Comparison of ENCODE assay signal across 34 cellular contexts in the genomic region with DNA sequence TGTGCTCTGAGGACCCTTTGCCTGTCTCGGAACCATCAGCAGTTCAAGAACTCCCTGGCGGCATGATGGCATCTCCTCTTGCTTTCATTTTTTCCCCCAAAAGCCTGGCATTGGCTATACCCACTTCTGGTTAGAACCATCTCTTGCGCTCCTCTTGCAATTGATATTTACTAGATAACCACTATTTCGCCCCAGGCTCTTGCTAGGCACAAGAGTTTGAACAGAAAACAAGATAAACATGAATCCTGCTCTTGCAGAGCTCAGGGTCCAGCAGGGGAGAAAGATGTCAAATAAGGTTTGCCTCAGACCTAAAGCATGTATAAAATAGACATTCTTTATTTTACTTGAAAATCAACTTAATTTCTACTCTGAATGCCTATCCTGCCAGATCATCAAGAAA. TPM values are rescaled to one million over a fixed set of nuclear protein-coding genes. Genes with fewer than 3 reads are reported as not detected.
"Had no signal": no experiment of that assay in that cellular context is flagged by ENCODE, and none has a peak within 500 bp of the region (broad histone marks: within the 10 kb centered on the region; RNA-seq: fewer than 3 reads in every experiment).

No MANE protein-coding gene starts in this region.

- H3K9me3 ChIP-seq: adrenal gland, body of pancreas, esophagus muscularis mucosa, gastrocnemius medialis had no signal

- H3K4me1 ChIP-seq: body of pancreas, foreskin keratinocyte had no signal

- DNase-seq: activated B cell treated with CpG ODN at 0.5 μM for 24 hours; activated CD4-positive, alpha-beta T cell treated with anti-CD3 and anti-CD28 coated beads for 48 hours; activated CD4-positive, alpha-beta T cell treated with anti-CD3 and anti-CD28 coated beads, Interleukin-2, amount 50 U/mL, for 1 hour; activated CD4-positive, alpha-beta T cell treated with anti-CD3 and anti-CD28 coated beads, Interleukin-2, amount 50 U/mL, for 48 hours; activated CD8-positive, alpha-beta memory T cell treated with anti-CD3 and anti-CD28 coated beads for 24 hours; activated CD8-positive, alpha-beta T cell treated with anti-CD3 and anti-CD28 coated beads for 36 hours; activated effector memory CD4-positive, alpha-beta T cell treated with anti-CD3 and anti-CD28 coated beads, Interleukin-2, amount 50 U/mL, for 16 hours; activated naive CD4-positive, alpha-beta T cell treated with anti-CD3 and anti-CD28 coated beads for 36 hours; activated naive CD8-positive, alpha-beta T cell treated with anti-CD3 and anti-CD28 coated beads for 36 hours; activated naive CD8-positive, alpha-beta T cell treated with anti-CD3 and anti-CD28 coated beads, Interleukin-2, amount 50 U/mL, for 24 hours; activated T-cell treated with anti-CD3 and anti-CD28 coated beads, Interleukin-2, amount 50 U/mL, for 1 hour; activated T-cell treated with anti-CD3 and anti-CD28 coated beads, Interleukin-2, amount 50 U/mL, for 48 hours; adrenal gland; amygdala; aorta; body of pancreas; central memory CD4-positive, alpha-beta T cell; cerebellar nuclear complex; dermis blood vessel endothelial cell; effector CD4-positive, alpha-beta T cell; effector memory CD8-positive, alpha-beta T cell; erythroblast; foreskin keratinocyte; gastrocnemius medialis; glutamatergic neuron; T-helper 1 cell; T-helper 17 cell; T1000; WERI-Rb-1 had no signal

- H3K27ac ChIP-seq: body of pancreas, esophagus muscularis mucosa, foreskin keratinocyte, gastrocnemius medialis, WERI-Rb-1 had no signal

- ATAC-seq: activated CD4-positive, CD25-positive, alpha-beta regulatory T cell treated with anti-CD3 and anti-CD28 coated beads, Interleukin-2, amount 50 U/mL, for 24 hours; activated CD8-positive, alpha-beta T cell treated with anti-CD3 and anti-CD28 coated beads for 36 hours; activated naive CD8-positive, alpha-beta T cell treated with anti-CD3 and anti-CD28 coated beads, Interleukin-2, amount 50 U/mL, for 24 hours; body of pancreas; effector memory CD8-positive, alpha-beta T cell; foreskin keratinocyte; gastrocnemius medialis; T-helper 17 cell had no signal

- H3K4me3 ChIP-seq: adrenal gland, body of pancreas, coronary artery, esophagus muscularis mucosa, gastrocnemius medialis had no signal

- H3K36me3 ChIP-seq: esophagus muscularis mucosa, gastrocnemius medialis, WERI-Rb-1 had no signal

- H3K27me3 ChIP-seq: adrenal gland, body of pancreas, gastrocnemius medialis had no signal

RNA-seq across cellular contexts. Expression of a gene that starts 33.1 kb away (rescaled TPM):
- total RNA-seq: activated CD8-positive, alpha-beta T cell treated with anti-CD3 and anti-CD28 coated beads for 36 hours; activated naive CD4-positive, alpha-beta T cell treated with anti-CD3 and anti-CD28 coated beads for 36 hours; activated naive CD8-positive, alpha-beta T cell treated with anti-CD3 and anti-CD28 coated beads for 36 hours; activated T-helper 1 cell treated with anti-CD3 and anti-CD28 coated beads, Interleukin-12 subunit alpha, Interleukin-12 subunit beta, Interleukin-2, Interleukin-4 antibody, amounts not matched to agents 30 ng/mL and 10 ng/mL and 1 ng/mL, durations not matched to agents 14 hours and 24 hours and 36 hours; activated T-helper 2 cell treated with anti-CD3 and anti-CD28 coated beads, Interferon-gamma antibody, Interleukin-2, Interleukin-4, amounts not matched to agents 10 μg/mL and 5 μg/mL and 100 μg/mL, durations not matched to agents 14 hours and 24 hours and 36 hours; foreskin keratinocyte; T-helper 17 cell had no signal
- polyA plus RNA-seq: foreskin keratinocyte had no signal

RNA-seq across cellular contexts. Expression of a gene that starts 56.5 kb away (rescaled TPM):
- total RNA-seq: activated B cell treated with CpG ODN at 0.5 μM for 24 hours; activated naive CD4-positive, alpha-beta T cell treated with anti-CD3 and anti-CD28 coated beads for 36 hours; foreskin keratinocyte; gastrocnemius medialis had no signal
- polyA plus RNA-seq: aorta had no signal
